ENCODE assay signal across 10 cellular contexts in genomic region chr4:15234101-15234500, GRCh38.
A peak's percentile ranks its signal among the peaks of the same experiment; 100 is the strongest.
DNase-seq lines count a peak whose midpoint lies in the region; ATAC-seq and TF ChIP-seq lines count a peak whose summit lies in the region.
"Had no signal": no experiment of that assay in that cellular context is flagged by ENCODE, and none has a peak within 500 bp of the region (broad histone marks: within the 10 kb centered on the region; RNA-seq: fewer than 3 reads in every experiment).

No MANE protein-coding gene starts in this region.

- no peak overlapping the region for H3K4me3 ChIP-seq in AG10803 (ENCODE audit: low read length)
- peak overlapping the region; percentile 25 for H3K4me3 ChIP-seq in Loucy (ENCODE audit: low read length, poor library complexity, severe bottlenecking)
- no peak overlapping the region for H3K4me3 ChIP-seq in naive thymus-derived CD4-positive, alpha-beta T cell (ENCODE audit: low read length)

- H3K27me3 Mint-ChIP-seq in brain = no peaks in the 10 kb centered on the region
- no peaks in the 10 kb centered on the region for H3K27me3 Mint-ChIP-seq in naive thymus-derived CD4-positive, alpha-beta T cell

- peaks cover 42% of the 10 kb centered on the region for H3K4me1 Mint-ChIP-seq in brain
- H3K4me1 Mint-ChIP-seq in naive thymus-derived CD4-positive, alpha-beta T cell = peaks cover 25 to 39% (median 35%) of the 10 kb centered on the region in 7 donors

- peak overlapping the region in 4 of 5 experiments; percentile 23 to 88 (median 84) for H3K27ac Mint-ChIP-seq in brain
- peak overlapping the region in 8 of 9 donors; percentile 5 to 90 (median 74) for H3K27ac Mint-ChIP-seq in naive thymus-derived CD4-positive, alpha-beta T cell

- no peaks in the 10 kb centered on the region for H3K27me3 ChIP-seq in Loucy (ENCODE audit: insufficient read depth, low read length, poor library complexity, severe bottlenecking)
- H3K27me3 ChIP-seq in naive thymus-derived CD4-positive, alpha-beta T cell (ENCODE audit: control insufficient read depth in 2 of 2, insufficient read depth in 2 of 2, low read length in 2 of 2) = no peaks in the 10 kb centered on the region

- no peaks in the 10 kb centered on the region for H3K36me3 Mint-ChIP-seq in brain
- no peaks in the 10 kb centered on the region for H3K36me3 Mint-ChIP-seq in naive thymus-derived CD4-positive, alpha-beta T cell

- H3F3A ChIP-seq in Loucy (ENCODE audit: low read depth) = no peaks in the 10 kb centered on the region

- H3K27ac ChIP-seq in naive thymus-derived CD4-positive, alpha-beta T cell (ENCODE audit: low read depth, low read length) = no peak overlapping the region

- H3K4me2 ChIP-seq in Loucy (ENCODE audit: low read depth, low read length, poor library complexity, severe bottlenecking) = peak overlapping the region; percentile 61

- H3K9me2 ChIP-seq in Loucy (replicated peaks; ENCODE audit: low read depth, low read length) = no peaks in the 10 kb centered on the region

- peak; percentile 61 for ATAC-seq in naive thymus-derived CD4-positive, alpha-beta T cell
- ATAC-seq in HG02973 (IDR thresholded peaks at IDR 0.05; ENCODE audit: unreplicated experiment) (no peak), HG02798 (IDR thresholded peaks at IDR 0.05; ENCODE audit: poor library complexity, unreplicated experiment) (no peak)

- TF ChIP-seq CTCF in AG10803 (conservative IDR thresholded peaks at IDR 0.05; ENCODE audit: low read length) (no peak), Loucy (conservative IDR thresholded peaks at IDR 0.05; ENCODE audit: low read length) (no peak), brain (conservative IDR thresholded peaks at IDR 0.05) (no peak)

- POLR2A ChIA-PET in naive thymus-derived CD4-positive, alpha-beta T cell (lab: Charles Lee) = no interaction called here

- intact Hi-C loops in naive thymus-derived CD4-positive, alpha-beta T cell (cut with micrococcal nuclease) = loop anchor here in 1 of 2 donors (5.0 to 10.0 kb wide), 3 partner anchors 232 to 1579 kb away; partner anchors contain the start of genes CPEB2 and TAPT1

- H3K9ac ChIP-seq in Loucy (ENCODE audit: low read depth, low read length, poor library complexity, severe bottlenecking) = no peak overlapping the region

- DNase-seq in AG10803 (ENCODE audit: low read depth) = peak; percentile 69
- peak in 4 of 9 donors; percentile 4 to 9 (median 8) for DNase-seq in naive thymus-derived CD4-positive, alpha-beta T cell
- no peak for DNase-seq in nucleus accumbens (lab: John Stamatoyannopoulos, UW)
- no peak for DNase-seq in activated CD8-positive, alpha-beta memory T cell treated with anti-CD3 and anti-CD28 coated beads for 24 hours
- DNase-seq: GDM1, NCI-H2171 had no signal

- no peaks in the 10 kb centered on the region for H4K20me1 ChIP-seq in Loucy (ENCODE audit: insufficient read depth, low read length, poor library complexity, severe bottlenecking)

- no peaks in the 10 kb centered on the region for H3K9me3 ChIP-seq in Loucy (ENCODE audit: insufficient read depth, low read depth, low read length)
- H3K9me3 ChIP-seq in naive thymus-derived CD4-positive, alpha-beta T cell (ENCODE audit: control insufficient read depth in 2 of 3, low read length in 3 of 3) = no peaks in the 10 kb centered on the region

- CTCF ChIA-PET in naive thymus-derived CD4-positive, alpha-beta T cell (lab: Charles Lee) = interaction anchor here (0.8 to 9.4 kb wide), 2 partner anchors 223 to 719 kb away, joined by 3 to 113 read pairs; no protein-coding TSS in a partner anchor

- no peaks in the 10 kb centered on the region for H3K36me3 ChIP-seq in Loucy (ENCODE audit: insufficient read depth, low read length)
- H3K36me3 ChIP-seq in naive thymus-derived CD4-positive, alpha-beta T cell (ENCODE audit: control insufficient read depth in 2 of 3, insufficient read depth in 3 of 3, low read length in 3 of 3) = no peaks in the 10 kb centered on the region

- H3K9me3 Mint-ChIP-seq in brain = peaks cover 0 to 2% (median 0%) of the 10 kb centered on the region in 5 experiments
- H3K9me3 Mint-ChIP-seq in naive thymus-derived CD4-positive, alpha-beta T cell = no peaks in the 10 kb centered on the region

- H3K4me3 Mint-ChIP-seq in brain = peak overlapping the region in 1 of 5 experiments; percentile 17
- peak overlapping the region; percentile 34 to 82 (median 68) for H3K4me3 Mint-ChIP-seq in naive thymus-derived CD4-positive, alpha-beta T cell

- peaks cover 20% of the 10 kb centered on the region for H3K4me1 ChIP-seq in Loucy (ENCODE audit: insufficient read depth, low read length, poor library complexity, severe bottlenecking)
- peaks cover 0 to 27% of the 10 kb centered on the region in 2 donors for H3K4me1 ChIP-seq in naive thymus-derived CD4-positive, alpha-beta T cell (ENCODE audit: control insufficient read depth in 2 of 2, insufficient read depth in 2 of 2, low read length in 2 of 2)

- H3K79me2 ChIP-seq in Loucy (ENCODE audit: insufficient read depth, low read length) = no peaks in the 10 kb centered on the region

- H2AFZ ChIP-seq in Loucy (ENCODE audit: low read length) = 0 out of 2 replicates have a peak overlapping the region, but pooled peaks have one; percentile 26
